Comparison of ENCODE assay signal across 24 cellular contexts in genomic region chrX:5236749-5237148, GRCh38.
"Had no signal": no experiment of that assay in that cellular context is flagged by ENCODE, and none has a peak within 500 bp of the region (broad histone marks: within the 10 kb centered on the region; RNA-seq: fewer than 3 reads in every experiment).

No MANE protein-coding gene starts in this region.

- H3K4me1 Mint-ChIP-seq: natural killer cell; stimulated activated naive CD8-positive, alpha-beta T cell treated with anti-CD3 and anti-CD28 coated beads, Interleukin-15, amount 100 ng/mL, for 72 hours had no signal

- H3K79me2 ChIP-seq: hepatocyte had no signal

- H3K4me2 ChIP-seq: hepatocyte had no signal

- FAIRE-seq: colon, kidney, small intestine had no signal

- H3K27me3 ChIP-seq: foreskin keratinocyte, gastroesophageal sphincter, heart left ventricle, hepatocyte, ovary, right lobe of liver, suprapubic skin, transverse colon, upper lobe of right lung, uterus had no signal

- H3K27ac ChIP-seq: epithelial cell of prostate, foreskin keratinocyte, gastroesophageal sphincter, heart left ventricle, hepatocyte, ovary, right lobe of liver, suprapubic skin, transverse colon, upper lobe of right lung, uterus had no signal

- H3K36me3 ChIP-seq: gastroesophageal sphincter, heart left ventricle, ovary, right lobe of liver, suprapubic skin, transverse colon, upper lobe of right lung, uterus had no signal

- H2AFZ ChIP-seq: hepatocyte had no signal

- H3K4me3 Mint-ChIP-seq: endodermal cell; natural killer cell; stimulated activated naive CD8-positive, alpha-beta T cell treated with anti-CD3 and anti-CD28 coated beads, Interleukin-15, amount 100 ng/mL, for 72 hours had no signal

- H3K27me3 Mint-ChIP-seq: stimulated activated naive CD8-positive, alpha-beta T cell treated with anti-CD3 and anti-CD28 coated beads, Interleukin-15, amount 100 ng/mL, for 72 hours had no signal

- H3K4me1 ChIP-seq: foreskin keratinocyte, gastroesophageal sphincter, heart left ventricle, right lobe of liver, suprapubic skin, transverse colon, upper lobe of right lung, uterus had no signal

- ATAC-seq: esophagus mucosa; foreskin keratinocyte; gastroesophageal sphincter; heart left ventricle; left lobe of liver; natural killer cell; right lobe of liver; stimulated activated naive CD8-positive, alpha-beta T cell treated with anti-CD3 and anti-CD28 coated beads, Interleukin-15, amount 100 ng/mL, for 72 hours had no signal

- H3K27ac Mint-ChIP-seq: endodermal cell; natural killer cell; stimulated activated naive CD8-positive, alpha-beta T cell treated with anti-CD3 and anti-CD28 coated beads, Interleukin-15, amount 100 ng/mL, for 72 hours had no signal

- H3K9me3 Mint-ChIP-seq: stimulated activated naive CD8-positive, alpha-beta T cell treated with anti-CD3 and anti-CD28 coated beads, Interleukin-15, amount 100 ng/mL, for 72 hours had no signal

- DNase-seq: effector CD8-positive, alpha-beta T cell; foreskin keratinocyte; heart left ventricle; kidney; natural killer cell; occipital lobe; ovary; right lobe of liver; small intestine; stimulated activated CD4-positive, alpha-beta T cell treated with anti-CD3 and anti-CD28 coated beads, Interleukin-15, amount 100 ng/mL, for 24 hours; stimulated activated CD4-positive, alpha-beta T cell treated with anti-CD3 and anti-CD28 coated beads, Interleukin-2, amount 100 ng/mL, for 48 hours; stimulated activated naive CD4-positive, alpha-beta T cell; stimulated activated naive CD8-positive, alpha-beta T cell treated with anti-CD3 and anti-CD28 coated beads, Interleukin-15, amount 100 ng/mL, for 72 hours; transverse colon; upper lobe of right lung; uterus had no signal

- H3K4me3 ChIP-seq: gastroesophageal sphincter, heart left ventricle, hepatocyte, ovary, right lobe of liver, suprapubic skin, transverse colon, upper lobe of right lung, uterus had no signal

- H3K9me3 ChIP-seq: gastroesophageal sphincter, heart left ventricle, ovary, right lobe of liver, suprapubic skin, transverse colon, upper lobe of right lung, uterus had no signal
